25 cellular contexts compared by ENCODE assay signal in genomic region chr17:81138500-81138899, GRCh38. TPM values are rescaled to one million over a fixed set of nuclear protein-coding genes. Genes with fewer than 3 reads are reported as not detected.
"Had no signal": no experiment of that assay in that cellular context is flagged by ENCODE, and none has a peak within 500 bp of the region (broad histone marks: within the 10 kb centered on the region; RNA-seq: fewer than 3 reads in every experiment).

No MANE protein-coding gene starts in this region.

- H3K27ac ChIP-seq: breast epithelium, coronary artery, stomach, testis, upper lobe of right lung, VCaP had no signal

- H3K27me3 Mint-ChIP-seq: activated T-helper 17 cell treated with anti-CD3 and anti-CD28 coated beads, Interleukin-2, amount 50 U/mL, for 72 hours; progenitor cell of endocrine pancreas had no signal

- H3K9me3 ChIP-seq: breast epithelium, stomach, testis, upper lobe of right lung had no signal

- ATAC-seq: activated T-helper 17 cell treated with anti-CD3 and anti-CD28 coated beads, Interleukin-2, amount 50 U/mL, for 72 hours; left lobe of liver; upper lobe of right lung had no signal

- H3K27me3 ChIP-seq: breast epithelium, stomach, testis, upper lobe of right lung had no signal

- H3K4me1 ChIP-seq: breast epithelium had no signal

- DNase-seq: activated CD4-positive, alpha-beta T cell treated with anti-CD3 and anti-CD28 coated beads, Interleukin-2, amount 50 U/mL, for 4 hours; activated CD4-positive, CD25-positive, alpha-beta regulatory T cell treated with anti-CD3 and anti-CD28 coated beads, Interleukin-2, amount 50 U/mL, for 72 hours; activated naive CD4-positive, alpha-beta T cell treated with Interleukin-2 at 50 U/mL for 16 hours; activated naive CD8-positive, alpha-beta T cell treated with anti-CD3 and anti-CD28 coated beads, Interleukin-2, amount 10 ng/mL, durations not matched to agents 7 days and 5 days; activated T-cell treated with anti-CD3 and anti-CD28 coated beads for 4 hours; anterior cingulate cortex; head of caudate nucleus; midbrain; stimulated activated CD4-positive, alpha-beta T cell treated with anti-CD3 and anti-CD28 coated beads, Interleukin-2, amount 100 ng/mL, for 24 hours; stomach; T-helper 2 cell; testis; upper lobe of right lung had no signal

- H3K4me3 ChIP-seq: breast epithelium, coronary artery, stomach, testis, upper lobe of right lung had no signal

- H3K4me3 Mint-ChIP-seq: activated naive CD8-positive, alpha-beta T cell treated with anti-CD3 and anti-CD28 coated beads, Interleukin-2, amount 10 ng/mL, durations not matched to agents 7 days and 5 days; activated T-helper 17 cell treated with anti-CD3 and anti-CD28 coated beads, Interleukin-2, amount 50 U/mL, for 72 hours had no signal

- H3K36me3 Mint-ChIP-seq: activated naive CD8-positive, alpha-beta T cell treated with anti-CD3 and anti-CD28 coated beads, Interleukin-2, amount 10 ng/mL, durations not matched to agents 7 days and 5 days had no signal

- H3K4me1 Mint-ChIP-seq: activated naive CD8-positive, alpha-beta T cell treated with anti-CD3 and anti-CD28 coated beads, Interleukin-2, amount 10 ng/mL, durations not matched to agents 7 days and 5 days had no signal

- H3K27ac Mint-ChIP-seq: activated naive CD8-positive, alpha-beta T cell treated with anti-CD3 and anti-CD28 coated beads, Interleukin-2, amount 10 ng/mL, durations not matched to agents 7 days and 5 days; activated T-helper 17 cell treated with anti-CD3 and anti-CD28 coated beads, Interleukin-2, amount 50 U/mL, for 72 hours; progenitor cell of endocrine pancreas had no signal

- H3K36me3 ChIP-seq: breast epithelium, stomach, upper lobe of right lung had no signal

RNA-seq across cellular contexts. Expression of gene PVALEF, which starts 26.8 kb away (rescaled TPM):
- total RNA-seq: activated naive CD8-positive, alpha-beta T cell treated with anti-CD3 and anti-CD28 coated beads, Interleukin-2, amount 10 ng/mL, durations not matched to agents 7 days and 5 days; activated T-helper 17 cell treated with anti-CD3 and anti-CD28 coated beads, Interleukin-2, amount 50 U/mL, for 72 hours; breast epithelium; frontal cortex; left lobe of liver; lung microvascular endothelial cell; osteoblast; progenitor cell of endocrine pancreas; stomach; testis; upper lobe of right lung had no signal
- polyA plus RNA-seq: esophagus, keratinocyte, neural cell, stomach had no signal
